Comparison of ENCODE assay signal across 21 cellular contexts in genomic region chr13:76790519-76791289, GRCh38.
DNase-seq lines count a peak whose midpoint lies in the region; ATAC-seq and TF ChIP-seq lines count a peak whose summit lies in the region.
"Had no signal": no experiment of that assay in that cellular context is flagged by ENCODE, and none has a peak within 500 bp of the region (broad histone marks: within the 10 kb centered on the region; RNA-seq: fewer than 3 reads in every experiment).

No MANE protein-coding gene starts in this region.

- TF ChIP-seq CTCF in mammary epithelial cell (conservative IDR thresholded peaks at IDR 0.05 in 1 of 2, IDR thresholded peaks at IDR 0.05 in 1 of 2; ENCODE audit: extremely low read depth in 1 of 2, insufficient read depth in 1 of 2, low read depth in 1 of 2, low read length in 2 of 2) (no peak), mucosa of descending colon (IDR thresholded peaks at IDR 0.05) (no peak), vagina (IDR thresholded peaks at IDR 0.05) (no peak)

- H3K4me1 ChIP-seq in mammary epithelial cell (ENCODE audit: insufficient read depth, low read length) (peaks cover 10% of the 10 kb centered on the region), mucosa of descending colon (ENCODE audit: low read depth) (no peaks in the 10 kb centered on the region), vagina (peaks cover 8% of the 10 kb centered on the region)

- H3K9ac ChIP-seq in mammary epithelial cell (ENCODE audit: insufficient read depth, low read length): no peak overlapping the region

- TF ChIP-seq POLR2A in vagina (IDR thresholded peaks at IDR 0.05): no peak

- dilution Hi-C loops in mammary epithelial cell (cut with HindIII; ENCODE audit: low sequenced_read_pairs): no loop called here

- H3K4me3 ChIP-seq in mammary epithelial cell (replicated peaks in 1 of 3; ENCODE audit: insufficient read depth in 1 of 3, low read depth in 2 of 3, low read length in 3 of 3) (no peak overlapping the region), mucosa of descending colon (no peak overlapping the region), vagina (no peak overlapping the region)
- H3K4me3 ChIP-seq: sigmoid colon, upper lobe of right lung had no signal

- no peaks in the 10 kb centered on the region for H4K20me1 ChIP-seq in mammary epithelial cell (ENCODE audit: insufficient read depth, low read length)

- ATAC-seq in mucosa of descending colon (peak; percentile 20), HG03469 (IDR thresholded peaks at IDR 0.05; ENCODE audit: unreplicated experiment) (no peak)
- ATAC-seq: left colon, upper lobe of right lung had no signal

- H3K27ac ChIP-seq in mammary epithelial cell (ENCODE audit: insufficient read depth, low read depth, low read length) (no peak overlapping the region), vagina (no peak overlapping the region)
- H3K27ac ChIP-seq: HL-60, sigmoid colon, upper lobe of right lung, VCaP had no signal

- H3K27me3 ChIP-seq in mammary epithelial cell (ENCODE audit: insufficient read depth, low read length): no peaks in the 10 kb centered on the region
- H3K27me3 ChIP-seq in vagina: no peaks in the 10 kb centered on the region
- H3K27me3 ChIP-seq: sigmoid colon, upper lobe of right lung had no signal

- no peaks in the 10 kb centered on the region for H3K9me3 ChIP-seq in mammary epithelial cell (replicated peaks; ENCODE audit: insufficient read depth, low read length)
- H3K9me3 ChIP-seq in mucosa of descending colon: no peaks in the 10 kb centered on the region
- no peaks in the 10 kb centered on the region for H3K9me3 ChIP-seq in vagina
- H3K9me3 ChIP-seq: upper lobe of right lung had no signal

- CTCF ChIA-PET in mammary epithelial cell (lab: Charles Lee; ENCODE audit: low non-redundant PET): no interaction called here

- no peaks in the 10 kb centered on the region for H3K79me2 ChIP-seq in mammary epithelial cell (ENCODE audit: insufficient read depth, low read length)

- WGBS in mammary epithelial cell (ENCODE audit: low coverage, missing lambda C conversion rate): 46% methylated on average over 2 of the region's 2 CpGs

- peak; percentile 6 for DNase-seq in NCI-H146 (lab: John Stamatoyannopoulos, UW)
- DNase-seq in NCI-H146 treated with DMSO at 0.1 percent for 48 hours (lab: John Stamatoyannopoulos, UW; ENCODE audit: unreplicated experiment): no peak
- peak; percentile 17 for DNase-seq in LHCN-M2 (ENCODE audit: low read depth)
- no peak for DNase-seq in mammary epithelial cell
- no peak for DNase-seq in mucosa of descending colon
- no peak for DNase-seq in foreskin melanocyte
- DNase-seq in vagina (ENCODE audit: extremely low spot score in 2 of 2): no peak
- DNase-seq: activated CD8-positive, alpha-beta memory T cell treated with anti-CD3 and anti-CD28 coated beads for 24 hours; activated effector memory CD4-positive, alpha-beta T cell treated with anti-CD3 and anti-CD28 coated beads, Interleukin-2, amount 50 U/mL, for 16 hours; CD8-positive, alpha-beta memory T cell; Karpas-422; left colon; NCI-H187; nephron progenitor cell; NK-92 treated with Interleukin-12 subunit alpha and Interleukin-12 subunit beta, amount 100 ng/mL, for 24 hours; sigmoid colon; stimulated activated CD4-positive, alpha-beta T cell treated with anti-CD3 and anti-CD28 coated beads, Interleukin-4, amount 100 ng/mL, for 4 hours; upper lobe of right lung had no signal

- H3K4me2 ChIP-seq in mammary epithelial cell (ENCODE audit: insufficient read depth, low read depth, low read length): no peak overlapping the region

- H3K36me3 ChIP-seq in mammary epithelial cell (ENCODE audit: insufficient read depth, low read length) (no peaks in the 10 kb centered on the region), mucosa of descending colon (ENCODE audit: low read depth) (no peaks in the 10 kb centered on the region), vagina (no peaks in the 10 kb centered on the region)
- H3K36me3 ChIP-seq: sigmoid colon, upper lobe of right lung had no signal

- intact Hi-C loops in mammary epithelial cell (cut with micrococcal nuclease): no loop called here
- intact Hi-C loops in mucosa of descending colon (cut with DNase I, micrococcal nuclease): no loop called here
- intact Hi-C loops in vagina (cut with DNase I): no loop called here

- in situ Hi-C loops in mammary epithelial cell (cut with MboI; ENCODE audit: low sequenced_read_pairs in 2 of 2): no loop called here

- no TSS peak for BruUV-seq in mammary epithelial cell (replicated peaks; lab: Mats Ljungman, UMichigan)

- H2AFZ ChIP-seq in mammary epithelial cell (ENCODE audit: low read depth, low read length): peak overlapping the region; percentile 6

Comparison
In these comparisons a context has a peak if more than half of its experiments do, and no peak if none do; other contexts are left out.
1. DNase-seq: peak in NCI-H146 (single experiment) and LHCN-M2 (single experiment); none in NCI-H146 treated with DMSO at 0.1 percent for 48 hours (single experiment), mammary epithelial cell (single experiment), mucosa of descending colon (0 of 3), foreskin melanocyte (single experiment) and vagina (0 of 2).